Comparison of ENCODE assay signal across 8 cellular contexts in genomic region chr17:16486373-16487250, GRCh38. TPM values are rescaled to one million over a fixed set of nuclear protein-coding genes. Genes with fewer than 3 reads are reported as not detected.
A peak's percentile ranks its signal among the peaks of the same experiment; 100 is the strongest.
DNase-seq lines count a peak whose midpoint lies in the region; ATAC-seq and TF ChIP-seq lines count a peak whose summit lies in the region.

No MANE protein-coding gene starts in this region.

- TF ChIP-seq POLR2A in adrenal gland (IDR thresholded peaks at IDR 0.05) (peak in 1 of 2 donors; percentile 58), heart left ventricle (IDR thresholded peaks at IDR 0.05) (no peak)

- H3K27me3 ChIP-seq in adrenal gland (no peaks in the 10 kb centered on the region), heart left ventricle (no peaks in the 10 kb centered on the region), psoas muscle (ENCODE audit: insufficient read depth in 3 of 3, low read length in 2 of 3) (peaks cover 0 to 7% (median 0%) of the 10 kb centered on the region in 3 donors)

- 26 to 36% (median 28%) methylated on average over 11 to 24 of the region's 24 CpGs for WGBS in adrenal gland, 4 donors
- WGBS in heart left ventricle, 4 donors = 23 to 33% (median 26%) methylated on average over 21 to 24 of the region's 24 CpGs
- WGBS in psoas muscle, 3 donors = 17 to 22% (median 20%) methylated on average over 24 of the region's 24 CpGs

- DNase-seq in LoVo (ENCODE audit: low spot score) = peak; percentile 90
- peak; percentile 88 to 97 (median 95) for DNase-seq in adrenal gland
- peak; percentile 78 to 89 (median 83) for DNase-seq in heart left ventricle
- DNase-seq in psoas muscle = peak; percentile 87 to 93
- DNase-seq in mesenteric fat pad (ENCODE audit: low spot score) = no peak

- peak; percentile 72 to 82 (median 74) for ATAC-seq in heart left ventricle
- ATAC-seq in psoas muscle = peak; percentile 87 to 94 (median 92)
- ATAC-seq in HG03342 (IDR thresholded peaks at IDR 0.05; ENCODE audit: unreplicated experiment) = no peak
- no peak for ATAC-seq in HG03108 (IDR thresholded peaks at IDR 0.05; ENCODE audit: unreplicated experiment)
- no peak for ATAC-seq in HG03175 (IDR thresholded peaks at IDR 0.05; ENCODE audit: unreplicated experiment)

- no peaks in the 10 kb centered on the region for H3K36me3 ChIP-seq in adrenal gland (replicated peaks in 1 of 2)
- H3K36me3 ChIP-seq in heart left ventricle = no peaks in the 10 kb centered on the region
- H3K36me3 ChIP-seq in psoas muscle (ENCODE audit: insufficient read depth in 1 of 2, low read depth in 1 of 2) = no peaks in the 10 kb centered on the region

- H3K4me3 ChIP-seq in adrenal gland (peak overlapping the region in 1 of 4 donors; percentile 17), heart left ventricle (peak overlapping the region in 7 of 12 donors; percentile 9 to 38 (median 12)), psoas muscle (peak overlapping the region; percentile 37)

- H3K27ac ChIP-seq in adrenal gland = peak overlapping the region; percentile 29 to 93 (median 89)
- H3K27ac ChIP-seq in heart left ventricle = peak overlapping the region in 9 of 12 donors; percentile 25 to 81 (median 45)
- peak overlapping the region; percentile 70 for H3K27ac ChIP-seq in psoas muscle

- H3K4me1 ChIP-seq in adrenal gland (replicated peaks in 1 of 2) (peaks cover 54 to 90% of the 10 kb centered on the region in 2 donors), heart left ventricle (peaks cover 3 to 42% (median 25%) of the 10 kb centered on the region in 12 donors), psoas muscle (peaks cover 19% of the 10 kb centered on the region)

- intact Hi-C loops in adrenal gland (cut with DNase I) (no loop called here), heart left ventricle (cut with DNase I) (no loop called here), psoas muscle (cut with DNase I) (no loop called here)

- H3K9me3 ChIP-seq in adrenal gland (replicated peaks in 1 of 3) (no peaks in the 10 kb centered on the region), heart left ventricle (no peaks in the 10 kb centered on the region), psoas muscle (no peaks in the 10 kb centered on the region)

- TF ChIP-seq CTCF in adrenal gland (IDR thresholded peaks at IDR 0.05) = peak in 2 of 6 experiments; percentile 1 to 30
- TF ChIP-seq CTCF in heart left ventricle (IDR thresholded peaks at IDR 0.05) = no peak
- TF ChIP-seq CTCF in psoas muscle (IDR thresholded peaks at IDR 0.05) = no peak

RNA-seq across cellular contexts. Expression of gene LRRC75A, which starts 5.4 kb away (rescaled TPM):
- total RNA-seq in adrenal gland = 10 to 100 TPM in 7 of 8 donors, 1 to 10 TPM in 1; 7.4 to 49.2 (median 25.5) TPM
- 10 to 100 TPM in 1 of 3 donors, 1 to 10 TPM in 2; 8.6 to 40.1 (median 9.7) TPM for polyA plus RNA-seq in adrenal gland
- total RNA-seq in heart left ventricle = 1 to 10 TPM in 3 of 9 donors, under 1 TPM in 6; 0.37 to 2.5 (median 0.98) TPM
- under 1 TPM; 0.42 to 0.85 TPM for polyA plus RNA-seq in heart left ventricle
- under 1 TPM; 0.20 to 0.41 (median 0.29) TPM for total RNA-seq in psoas muscle
- polyA plus RNA-seq in psoas muscle = under 1 TPM; 0.23 to 0.69 (median 0.43) TPM
- 3.1 TPM for total RNA-seq in mesenteric fat pad

Comparison
In these comparisons a context has a peak if more than half of its experiments do, and no peak if none do; other contexts are left out.
1. ATAC-seq: peak in heart left ventricle (4 of 4) and psoas muscle (4 of 4); none in HG03342 (single experiment), HG03108 (single experiment) and HG03175 (single experiment).
2. Peak in every context shown above with its lines, with median percentiles within 50 percentile points of each other: H3K27ac ChIP-seq.